ENCODE assay signal across 6 cellular contexts in the genomic region with DNA sequence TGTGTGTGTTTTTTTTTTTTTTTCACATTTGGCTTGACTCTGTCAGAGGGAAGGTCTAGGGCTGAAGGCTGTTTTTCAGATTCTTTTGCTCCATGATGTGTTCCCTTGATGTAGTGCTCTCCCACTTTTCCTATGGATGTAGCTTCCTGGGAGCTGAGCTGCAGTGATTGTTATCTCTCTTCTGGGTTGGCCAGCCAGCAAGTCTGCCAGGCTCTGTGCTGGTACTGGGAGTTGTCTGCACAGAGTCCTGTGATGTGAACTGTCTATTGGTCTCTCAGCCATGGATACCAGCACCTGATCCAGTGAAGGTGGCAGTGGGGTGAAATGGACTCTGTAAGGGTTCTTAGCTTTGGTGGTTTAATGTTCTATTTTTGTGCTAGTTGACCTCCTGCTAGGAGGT.
DNase-seq lines count a peak whose midpoint lies in the region; ATAC-seq and TF ChIP-seq lines count a peak whose summit lies in the region.
"Not testable (repeated sequence)": the region's sequence is repeated elsewhere in the genome, so short reads cannot be mapped to it uniquely, and the experiment has no call there.

No MANE protein-coding gene starts in this region.

- not testable (repeated sequence) for H3K9me3 ChIP-seq in HUES6 (ENCODE audit: control insufficient read depth, insufficient read depth, low read depth, low read length); PC-3 (ENCODE audit: low read length); endodermal cell (ENCODE audit: control insufficient read depth, low read length); trophoblast cell (ENCODE audit: insufficient read depth, low read depth, low read length)

- not testable (repeated sequence) for H3K14ac ChIP-seq in trophoblast cell (ENCODE audit: low read length)

- not testable (repeated sequence) for H3K23ac ChIP-seq in mesendoderm (ENCODE audit: low read length); trophoblast cell (ENCODE audit: low read length)

- not testable (repeated sequence) for H3K27me3 Mint-ChIP-seq in endodermal cell (ENCODE audit: insufficient read depth)

- POLR2A ChIA-PET in PC-3 (lab: Charles Lee; ENCODE audit: unreplicated experiment): not testable (repeated sequence)

- not testable (repeated sequence) for H3K56ac ChIP-seq in mesendoderm (ENCODE audit: low read length)

- BruUV-seq in PC-3 (replicated peaks; lab: Mats Ljungman, UMichigan): not testable (repeated sequence)

- not testable (repeated sequence) for H4K12ac ChIP-seq in trophoblast cell (ENCODE audit: low read depth, low read length)

- intact Hi-C loops in PC-3 (cut with micrococcal nuclease): loop anchor here (5.0 kb wide), 1 partner anchor 375 kb away; no protein-coding TSS in a partner anchor

- peak overlapping the region; percentile 84 for H4K8ac ChIP-seq in mesendoderm (ENCODE audit: low read depth, low read length)
- H4K8ac ChIP-seq in trophoblast cell (ENCODE audit: low read depth, low read length): not testable (repeated sequence)

- H3K18ac ChIP-seq in mesendoderm (ENCODE audit: low read length): peak overlapping the region; percentile 71
- not testable (repeated sequence) for H3K18ac ChIP-seq in trophoblast cell (ENCODE audit: low read length)

- not testable (repeated sequence) for H3K9me2 ChIP-seq in PC-3 (replicated peaks; ENCODE audit: low read length)

- CTCF ChIA-PET in PC-3 (lab: Charles Lee): not testable (repeated sequence)

- H3K79me1 ChIP-seq in mesendoderm (ENCODE audit: low read length); trophoblast cell (ENCODE audit: low read length): not testable (repeated sequence)

- H2BK12ac ChIP-seq in trophoblast cell (ENCODE audit: low read length): not testable (repeated sequence)

- not testable (repeated sequence) for H4K20me1 ChIP-seq in PC-3 (ENCODE audit: low read length)

- peaks cover 29% of the 10 kb centered on the region for H3K4me1 ChIP-seq in HUES6 (ENCODE audit: control insufficient read depth, insufficient read depth, low read length)
- peaks cover 15% of the 10 kb centered on the region for H3K4me1 ChIP-seq in PC-3 (ENCODE audit: insufficient read depth, low read length)
- H3K4me1 ChIP-seq in endodermal cell (ENCODE audit: control insufficient read depth, insufficient read depth, low read length): peaks cover 12% of the 10 kb centered on the region
- not testable (repeated sequence) for H3K4me1 ChIP-seq in mesendoderm (ENCODE audit: control insufficient read depth, low read depth, low read length)
- peaks cover 13 to 15% of the 10 kb centered on the region in 2 experiments for H3K4me1 ChIP-seq in trophoblast cell (ENCODE audit: control insufficient read depth in 1 of 2, insufficient read depth in 2 of 2, low read length in 2 of 2)

- H3K4me2 ChIP-seq in PC-3 (ENCODE audit: low read length): peak overlapping the region; percentile 26
- not testable (repeated sequence) for H3K4me2 ChIP-seq in mesendoderm (ENCODE audit: low read length); trophoblast cell (ENCODE audit: low read length)

- not testable (repeated sequence) for TF ChIP-seq CTCF in PC-3 (conservative IDR thresholded peaks at IDR 0.05; ENCODE audit: low read depth, low read length); endodermal cell (conservative IDR thresholded peaks at IDR 0.05)

- H4K5ac ChIP-seq in mesendoderm (ENCODE audit: low read length): not testable (repeated sequence)

- not testable (repeated sequence) for H3K36me3 ChIP-seq in HUES6 (ENCODE audit: control insufficient read depth, insufficient read depth, low read length); PC-3 (ENCODE audit: low read depth, low read length); endodermal cell (ENCODE audit: control insufficient read depth, insufficient read depth, low read length); mesendoderm (ENCODE audit: control insufficient read depth, insufficient read depth, low read length); trophoblast cell (ENCODE audit: control insufficient read depth in 1 of 2, insufficient read depth in 2 of 2, low read length in 2 of 2)

- not testable (repeated sequence) for H3K4me3 Mint-ChIP-seq in endodermal cell

- not testable (repeated sequence) for H3K9me3 Mint-ChIP-seq in endodermal cell

- not testable (repeated sequence) for H3K4me3 ChIP-seq in HUES6 (ENCODE audit: low read depth, low read length); PC-3 (ENCODE audit: low read length); endodermal cell (ENCODE audit: low read length); mesendoderm (ENCODE audit: low read length); trophoblast cell (ENCODE audit: low read depth, low read length)

- peak overlapping the region; percentile 2 for H3K9ac ChIP-seq in HUES6 (ENCODE audit: low read length)
- not testable (repeated sequence) for H3K9ac ChIP-seq in PC-3 (ENCODE audit: low read length); mesendoderm (ENCODE audit: low read length); trophoblast cell (ENCODE audit: low read length)
- H3K9ac ChIP-seq in endodermal cell (ENCODE audit: extremely low read depth, low read length, poor library complexity, severe bottlenecking): peak overlapping the region; percentile 23

- H2AK5ac ChIP-seq in mesendoderm (ENCODE audit: low read length); trophoblast cell (ENCODE audit: low read length): not testable (repeated sequence)

- ATAC-seq in PC-3: not testable (repeated sequence)

- H4K91ac ChIP-seq in trophoblast cell (ENCODE audit: low read depth, low read length): peak overlapping the region; percentile 58

- not testable (repeated sequence) for H3K79me2 ChIP-seq in PC-3 (ENCODE audit: low read length); mesendoderm (ENCODE audit: control insufficient read depth, insufficient read depth, low read length); trophoblast cell (ENCODE audit: control insufficient read depth, insufficient read depth, low read length, poor library complexity)

- H2BK120ac ChIP-seq in mesendoderm (ENCODE audit: low read depth, low read length); trophoblast cell (ENCODE audit: insufficient read depth, low read length, poor library complexity): not testable (repeated sequence)

- H2AFZ ChIP-seq in PC-3 (ENCODE audit: low read length): peak overlapping the region; percentile 65; the same call in 1 of the 2 replicates
- H2AFZ ChIP-seq in trophoblast cell (ENCODE audit: insufficient read depth, low read length, poor library complexity): not testable (repeated sequence)

- peak overlapping the region; percentile 96 for H3K27ac Mint-ChIP-seq in endodermal cell

- not testable (repeated sequence) for H3K27ac ChIP-seq in HUES6 (ENCODE audit: low read depth, low read length); endodermal cell (ENCODE audit: low read depth, low read length); trophoblast cell (ENCODE audit: low read depth, low read length)
- H3K27ac ChIP-seq in PC-3 (ENCODE audit: low read length): peak overlapping the region; percentile 50
- H3K27ac ChIP-seq in mesendoderm (ENCODE audit: low read depth, low read length): peak overlapping the region; percentile 68

- H2BK15ac ChIP-seq in mesendoderm (replicated peaks; ENCODE audit: low read depth): peak overlapping the region; percentile 42

- not testable (repeated sequence) for H2BK5ac ChIP-seq in mesendoderm (ENCODE audit: low read length); trophoblast cell (ENCODE audit: low read depth, low read length, poor library complexity)

- H3K36me3 Mint-ChIP-seq in endodermal cell (ENCODE audit: low read depth): not testable (repeated sequence)

- not testable (repeated sequence) for H3K27me3 ChIP-seq in HUES6 (ENCODE audit: control insufficient read depth, insufficient read depth, low read length); PC-3 (ENCODE audit: low read length); endodermal cell (ENCODE audit: control insufficient read depth, insufficient read depth, low read length, poor library complexity, severe bottlenecking); mesendoderm (ENCODE audit: insufficient read depth, low read length, poor library complexity); trophoblast cell (ENCODE audit: insufficient read depth, low read length)

- H3F3A ChIP-seq in PC-3 (ENCODE audit: low read length, unreplicated experiment): not testable (repeated sequence)

- DNase-seq in DMS53 (lab: John Stamatoyannopoulos, UW) (peak; percentile 38), trophoblast cell (peak; percentile 45 to 58)
- not testable (repeated sequence) for DNase-seq in PC-3, endodermal cell, mesendoderm

- H3K4ac ChIP-seq in mesendoderm (ENCODE audit: low read depth, low read length): peak overlapping the region; percentile 65
- not testable (repeated sequence) for H3K4ac ChIP-seq in trophoblast cell (ENCODE audit: low read depth, low read length)

- H3K4me1 Mint-ChIP-seq in endodermal cell: peaks cover 30% of the 10 kb centered on the region
